In genomic region chr6:23280445-23280844, GRCh38 we compare ENCODE assay signal across 22 cellular contexts.
"Had no signal": no experiment of that assay in that cellular context is flagged by ENCODE, and none has a peak within 500 bp of the region (broad histone marks: within the 10 kb centered on the region; RNA-seq: fewer than 3 reads in every experiment).

No MANE protein-coding gene starts in this region.

- H3K27ac Mint-ChIP-seq: activated CD4-positive, alpha-beta T cell treated with anti-CD3 and anti-CD28 coated beads, Interleukin-2, amount 10 ng/mL, durations not matched to agents 24 days and 14 days; activated CD8-positive, alpha-beta T cell treated with anti-CD3 and anti-CD28 coated beads, Interleukin-2, amount 10 ng/mL, durations not matched to agents 7 days and 5 days; activated naive CD8-positive, alpha-beta T cell; activated T-cell treated with anti-CD3 and anti-CD28 coated beads, Interleukin-2, amount 50 U/mL, for 72 hours; natural killer cell; stimulated activated naive B cell treated with anti-CD40 and anti-IgM and Interleukin-4, amounts not matched to agents 10 μg/mL and 1 μg/mL and 100 μg/mL, for 72 hours had no signal

- H3K9me3 ChIP-seq: body of pancreas, left ventricle myocardium inferior, neutrophil, transverse colon, vagina had no signal

- ATAC-seq: activated CD8-positive, alpha-beta T cell treated with anti-CD3 and anti-CD28 coated beads, Interleukin-2, amount 10 ng/mL, durations not matched to agents 7 days and 5 days; activated T-cell treated with anti-CD3 and anti-CD28 coated beads, Interleukin-2, amount 50 U/mL, for 72 hours; body of pancreas; foreskin keratinocyte; natural killer cell; stimulated activated naive B cell treated with anti-CD40 and anti-IgM and Interleukin-4, amounts not matched to agents 10 μg/mL and 1 μg/mL and 100 μg/mL, for 72 hours had no signal

- H3K4me1 Mint-ChIP-seq: activated CD4-positive, alpha-beta T cell treated with anti-CD3 and anti-CD28 coated beads, Interleukin-2, amount 10 ng/mL, durations not matched to agents 24 days and 14 days; natural killer cell; stimulated activated naive B cell treated with anti-CD40 and anti-IgM and Interleukin-4, amounts not matched to agents 10 μg/mL and 1 μg/mL and 100 μg/mL, for 72 hours had no signal

- H3K27me3 Mint-ChIP-seq: activated CD4-positive, alpha-beta T cell treated with anti-CD3 and anti-CD28 coated beads, Interleukin-2, amount 10 ng/mL, durations not matched to agents 24 days and 14 days; activated naive CD8-positive, alpha-beta T cell; stimulated activated naive B cell treated with anti-CD40 and anti-IgM and Interleukin-4, amounts not matched to agents 10 μg/mL and 1 μg/mL and 100 μg/mL, for 72 hours had no signal

- H3K4me3 ChIP-seq: body of pancreas, left ventricle myocardium inferior, transverse colon, vagina had no signal

- H3K36me3 ChIP-seq: left ventricle myocardium inferior, neutrophil, transverse colon, vagina had no signal

- H3K27me3 ChIP-seq: body of pancreas, foreskin keratinocyte, neutrophil, transverse colon, vagina had no signal

- H3K4me1 ChIP-seq: body of pancreas, foreskin keratinocyte, left ventricle myocardium inferior, transverse colon, vagina had no signal

- H3K9me3 Mint-ChIP-seq: activated CD4-positive, alpha-beta T cell treated with anti-CD3 and anti-CD28 coated beads, Interleukin-2, amount 10 ng/mL, durations not matched to agents 24 days and 14 days had no signal

- H3K4me3 Mint-ChIP-seq: activated CD4-positive, alpha-beta T cell treated with anti-CD3 and anti-CD28 coated beads, Interleukin-2, amount 10 ng/mL, durations not matched to agents 24 days and 14 days; activated CD8-positive, alpha-beta T cell treated with anti-CD3 and anti-CD28 coated beads, Interleukin-2, amount 10 ng/mL, durations not matched to agents 7 days and 5 days; activated naive CD8-positive, alpha-beta T cell; activated T-cell treated with anti-CD3 and anti-CD28 coated beads, Interleukin-2, amount 50 U/mL, for 72 hours; natural killer cell; stimulated activated naive B cell treated with anti-CD40 and anti-IgM and Interleukin-4, amounts not matched to agents 10 μg/mL and 1 μg/mL and 100 μg/mL, for 72 hours had no signal

- H3K36me3 Mint-ChIP-seq: activated naive CD8-positive, alpha-beta T cell; stimulated activated naive B cell treated with anti-CD40 and anti-IgM and Interleukin-4, amounts not matched to agents 10 μg/mL and 1 μg/mL and 100 μg/mL, for 72 hours had no signal

- DNase-seq: activated CD4-positive, alpha-beta T cell treated with anti-CD3 and anti-CD28 coated beads, Interleukin-2, amount 10 ng/mL, durations not matched to agents 24 days and 14 days; activated CD4-positive, CD25-positive, alpha-beta regulatory T cell; activated CD8-positive, alpha-beta memory T cell treated with anti-CD3 and anti-CD28 coated beads, Interleukin-2, amount 50 U/mL, for 4 hours; activated CD8-positive, alpha-beta T cell treated with anti-CD3 and anti-CD28 coated beads, Interleukin-2, amount 10 ng/mL, durations not matched to agents 7 days and 5 days; activated gamma-delta T cell; activated T-cell treated with anti-CD3 and anti-CD28 coated beads, Interleukin-2, amount 50 U/mL, for 72 hours; amygdala; body of pancreas; caudate nucleus; foreskin keratinocyte; glutamatergic neuron; hypothalamus; left ventricle myocardium inferior; mesenchymal stem cell; natural killer cell; retina; stimulated activated CD4-positive, alpha-beta T cell treated with anti-CD3 and anti-CD28 coated beads, Interleukin-2, amount 100 ng/mL, for 48 hours; stimulated activated naive B cell treated with anti-CD40 and anti-IgM and Interleukin-4, amounts not matched to agents 10 μg/mL and 1 μg/mL and 100 μg/mL, for 72 hours; transverse colon had no signal

- H3K27ac ChIP-seq: body of pancreas, foreskin keratinocyte, left ventricle myocardium inferior, neutrophil, transverse colon, vagina had no signal
